ENCODE assay signal across 9 cellular contexts in genomic region chr11:60925685-60926267, GRCh38. TPM values are rescaled to one million over a fixed set of nuclear protein-coding genes. Genes with fewer than 3 reads are reported as not detected.
DNase-seq lines count a peak whose midpoint lies in the region; ATAC-seq, FAIRE-seq and TF ChIP-seq lines count a peak whose summit lies in the region.
"Had no signal": no experiment of that assay in that cellular context is flagged by ENCODE, and none has a peak within 500 bp of the region (broad histone marks: within the 10 kb centered on the region; RNA-seq: fewer than 3 reads in every experiment).

No MANE protein-coding gene starts in this region.

- in situ Hi-C loops in IMR-90 (cut with MboI; ENCODE audit: low sequenced_read_pairs), result no loop called here

- 0 out of 2 replicates have a peak, but pooled peaks have one; percentile 16 for TF ChIP-seq RAD21 in IMR-90 (IDR thresholded peaks at IDR 0.05; ENCODE audit: low read length)

- H3K27me3 ChIP-seq in IMR-90 (ENCODE audit: control insufficient read depth, insufficient read depth, low read length), result no peaks in the 10 kb centered on the region
- H3K27me3 ChIP-seq in bronchial epithelial cell (ENCODE audit: control insufficient read depth, insufficient read depth, low read length), result no peaks in the 10 kb centered on the region
- H3K27me3 ChIP-seq in right cardiac atrium (ENCODE audit: control insufficient read depth, insufficient read depth), result no peaks in the 10 kb centered on the region

- intact Hi-C loops in IMR-90 (cut with micrococcal nuclease), result no loop called here
- intact Hi-C loops in right cardiac atrium (cut with DNase I), result no loop called here

- H4K20me1 ChIP-seq in IMR-90 (ENCODE audit: insufficient read depth, low read length), result peaks cover 12% of the 10 kb centered on the region

- H2AK5ac ChIP-seq in IMR-90 (ENCODE audit: low read depth, low read length), result 0 out of 2 replicates have a peak overlapping the region, but pooled peaks have one; percentile 42

- H3K27ac ChIP-seq in IMR-90 (ENCODE audit: insufficient read depth, low read length) (no peak overlapping the region; the same call in 1 of the 2 replicates), right cardiac atrium (ENCODE audit: low read length) (no peak overlapping the region)

- dilution Hi-C loops in IMR-90 (cut with HindIII; ENCODE audit: low sequenced_read_pairs, unreplicated experiment), result no loop called here

- H3K4me2 ChIP-seq in IMR-90 (ENCODE audit: low read depth, low read length), result peak overlapping the region; percentile 75

- H3K9ac ChIP-seq in IMR-90 (ENCODE audit: low read depth, low read length), result no peak overlapping the region

- BruUV-seq in IMR-90 (replicated peaks; lab: Mats Ljungman, UMichigan), result no TSS peak

- peaks cover 28% of the 10 kb centered on the region for H3K4me1 Mint-ChIP-seq in neural crest cell

- H3K36me3 ChIP-seq in IMR-90 (ENCODE audit: control insufficient read depth, insufficient read depth, low read length) (peaks cover 38% of the 10 kb centered on the region), bronchial epithelial cell (ENCODE audit: control insufficient read depth, insufficient read depth, low read length) (peaks cover 21% of the 10 kb centered on the region)

- H2BK20ac ChIP-seq in IMR-90 (ENCODE audit: low read depth, low read length), result no peak overlapping the region

- peak; percentile 12 for DNase-seq in DMS79 treated with DMSO at 0.1 percent for 48 hours (lab: John Stamatoyannopoulos, UW)
- DNase-seq in IMR-90, result peak; percentile 89
- peak; percentile 94 for DNase-seq in bronchial epithelial cell (ENCODE audit: low read depth)
- DNase-seq in neural crest cell (ENCODE audit: low read depth, low spot score), result no peak
- no peak for DNase-seq in Kasumi-1 (lab: John Stamatoyannopoulos, UW)
- DNase-seq in right cardiac atrium, result no peak
- no peak for DNase-seq in superior temporal gyrus (ENCODE audit: extremely low spot score)
- DNase-seq: NCI-H774 had no signal

- POLR2A ChIA-PET in IMR-90 (lab: Charles Lee; ENCODE audit: unreplicated experiment), result no interaction called here

- no peak overlapping the region for H3K27ac Mint-ChIP-seq in neural crest cell (ENCODE audit: unreplicated experiment)

- 17% methylated on average over 1 of the region's 8 CpGs; no CpG with 5 or more reads in 1 of the 2 experiments for WGBS in IMR-90 (ENCODE audit: extremely low coverage in 2 of 2, insufficient read length in 1 of 2), 2 experiments
- WGBS in right cardiac atrium, result 69% methylated on average over 8 of the region's 8 CpGs

- H2AFZ ChIP-seq in IMR-90 (replicated peaks; ENCODE audit: low read length, poor library complexity), result peak overlapping the region; percentile 95

- no peaks in the 10 kb centered on the region for H3K27me3 Mint-ChIP-seq in neural crest cell (ENCODE audit: low read depth)

- no peak overlapping the region for H3K56ac ChIP-seq in IMR-90 (ENCODE audit: extremely low read depth, insufficient read depth, low read length)

- H4K91ac ChIP-seq in IMR-90 (ENCODE audit: insufficient read depth, low read depth, low read length), result no peak overlapping the region

- H3K4me1 ChIP-seq in IMR-90 (ENCODE audit: control insufficient read depth, insufficient read depth, low read length), result peaks cover 14% of the 10 kb centered on the region
- peaks cover 6% of the 10 kb centered on the region for H3K4me1 ChIP-seq in right cardiac atrium (ENCODE audit: control insufficient read depth, insufficient read depth, low read length)

- peaks cover 5 to 31% of the 10 kb centered on the region in 2 experiments; a peak in 3 of 4 replicates for H3K79me1 ChIP-seq in IMR-90 (ENCODE audit: low read depth in 1 of 2, low read length in 2 of 2)

- no peak overlapping the region for H2BK5ac ChIP-seq in IMR-90 (ENCODE audit: low read depth, low read length, poor library complexity, severe bottlenecking)

- H3K9me3 ChIP-seq in IMR-90 (ENCODE audit: control insufficient read depth, insufficient read depth, low read length) (no peaks in the 10 kb centered on the region), right cardiac atrium (ENCODE audit: control insufficient read depth, low read length) (no peaks in the 10 kb centered on the region)

- H3K36me3 Mint-ChIP-seq in neural crest cell (ENCODE audit: low read depth), result peaks cover 13% of the 10 kb centered on the region

- no peak overlapping the region for H3K18ac ChIP-seq in IMR-90 (ENCODE audit: low read depth, low read length)

- no peak overlapping the region for H4K5ac ChIP-seq in IMR-90 (ENCODE audit: low read depth, low read length)

- H3K9me3 Mint-ChIP-seq in neural crest cell, result no peaks in the 10 kb centered on the region

- peak overlapping the region; percentile 41; the same call in 1 of the 2 replicates for H2BK120ac ChIP-seq in IMR-90 (ENCODE audit: low read depth, low read length)

- no peak overlapping the region for H4K8ac ChIP-seq in IMR-90 (ENCODE audit: low read depth in 2 of 2, low read length in 2 of 2)

- peak overlapping the region; percentile 95 for H3K4me3 Mint-ChIP-seq in neural crest cell

- CTCF ChIA-PET in IMR-90 (lab: Yijun Ruan, JAX), result interaction anchor here (0.6 kb wide), 1 partner anchor 17 kb away, joined by 4 read pairs; no protein-coding TSS in a partner anchor

- TF ChIP-seq POLR2A in IMR-90 (IDR thresholded peaks at IDR 0.05; ENCODE audit: low read depth, low read length), result peak; percentile 40; the same call in 1 of the 2 replicates

- peaks cover 7% of the 10 kb centered on the region; the same call in 1 of the 2 replicates for H3K9me1 ChIP-seq in IMR-90 (ENCODE audit: insufficient read depth, low read length)

- peak; percentile 8 for ATAC-seq in IMR-90 (ENCODE audit: low read depth)
- ATAC-seq in HG03159 (IDR thresholded peaks at IDR 0.05; ENCODE audit: unreplicated experiment), result no peak
- ATAC-seq in right cardiac atrium, result no peak

- FAIRE-seq in bronchial epithelial cell (lab: Jason Lieb, UNC), result no peak

- 0 out of 2 replicates have a peak overlapping the region, but pooled peaks have one; percentile 11 for H3K4ac ChIP-seq in IMR-90 (ENCODE audit: low read depth, low read length)

- H3K4me3 ChIP-seq in IMR-90 (ENCODE audit: insufficient read depth, low read depth, low read length) (peak overlapping the region; percentile 65), bronchial epithelial cell (ENCODE audit: low read depth, low read length) (peak overlapping the region; percentile 79), right cardiac atrium (ENCODE audit: low read length) (no peak overlapping the region)

- peak overlapping the region; percentile 82 for H3K23ac ChIP-seq in IMR-90 (ENCODE audit: low read depth, low read length)

- H2AK9ac ChIP-seq in IMR-90 (replicated peaks; ENCODE audit: low read depth, low read length, poor library complexity), result peak overlapping the region; percentile 96

- H2BK15ac ChIP-seq in IMR-90 (ENCODE audit: low read depth, low read length), result no peak overlapping the region

- 0 out of 2 replicates have a peak overlapping the region, but pooled peaks have one; percentile 0 for H3K14ac ChIP-seq in IMR-90 (replicated peaks; ENCODE audit: low read depth, low read length)

- TF ChIP-seq CTCF in IMR-90 (conservative IDR thresholded peaks at IDR 0.05; ENCODE audit: low read depth, low read length), result 0 out of 2 replicates have a peak, but pooled peaks have one; percentile 18
- TF ChIP-seq CTCF in bronchial epithelial cell (IDR thresholded peaks at IDR 0.05; ENCODE audit: insufficient read depth, low read length, severe bottlenecking), result no peak
- no peak for TF ChIP-seq CTCF in neural crest cell (conservative IDR thresholded peaks at IDR 0.05)

TF ChIP-seq in IMR-90, 13 proteins besides CTCF, POLR2A, EP300 and RAD21 (continues in another document):
- TF ChIP-seq RFX5 (IDR thresholded peaks at IDR 0.05; ENCODE audit: low read depth, low read length), result no peak
- no peak for TF ChIP-seq BHLHE40 (IDR thresholded peaks at IDR 0.05; ENCODE audit: low read depth, low read length)
- peak; percentile 94 for TF ChIP-seq CEBPB (IDR thresholded peaks at IDR 0.05; ENCODE audit: low read depth, low read length)

RNA-seq across cellular contexts. Expression of gene TMEM132A, which starts 1.5 kb away (rescaled TPM):
- total RNA-seq in IMR-90 (2012; rRNA removed), result 7.7 and 8.3 TPM in 2 replicates
- 64.2 and 74.8 TPM in 2 replicates for polyA plus RNA-seq in IMR-90 (2012; rRNA removed)
- 87.8 and 103 TPM in 2 replicates for polyA plus RNA-seq in IMR-90 (2012; cell fraction: cytosol; rRNA removed)
- polyA plus RNA-seq in IMR-90 (2012; cell fraction: nucleus; rRNA removed; ENCODE audit: low replicate concordance), result 240 and 518 TPM in 2 replicates
- total RNA-seq in bronchial epithelial cell, result 22.6 and 25.2 TPM in 2 replicates
- total RNA-seq in neural crest cell, result 195 and 216 TPM in 2 replicates
- total RNA-seq in right cardiac atrium, result 10 to 100 TPM in 1 of 4 donors, 1 to 10 TPM in 3; 5.1 to 10.2 (median 7.0) TPM
- 6.8 TPM for polyA plus RNA-seq in right cardiac atrium

RNA-seq across cellular contexts. Expression of gene TMEM109, which starts 11.8 kb away (rescaled TPM):
- total RNA-seq in IMR-90 (2012; rRNA removed) (15.1 and 17.2 TPM in 2 replicates), bronchial epithelial cell (7.6 and 7.7 TPM in 2 replicates), neural crest cell (64.4 and 65.6 TPM in 2 replicates), right cardiac atrium (100 to 1,000 TPM; 103 to 119 (median 117) TPM)
- polyA plus RNA-seq in IMR-90 (2012; rRNA removed) (69.7 and 73.6 TPM in 2 replicates), right cardiac atrium (112 TPM)
- polyA plus RNA-seq in IMR-90 (2012; cell fraction: cytosol; rRNA removed), result 56.6 and 60.6 TPM in 2 replicates
- polyA plus RNA-seq in IMR-90 (2012; cell fraction: nucleus; rRNA removed; ENCODE audit: low replicate concordance), result 8.8 and 14.0 TPM in 2 replicates

RNA-seq across cellular contexts. Expression of gene PRPF19, which starts 19.4 kb away (rescaled TPM):
- total RNA-seq in IMR-90 (2012; rRNA removed) (29.7 and 29.8 TPM in 2 replicates), bronchial epithelial cell (30.2 and 36.1 TPM in 2 replicates), neural crest cell (183 and 189 TPM in 2 replicates), right cardiac atrium (10 to 100 TPM; 35.4 to 43.4 (median 38.8) TPM)
- polyA plus RNA-seq in IMR-90 (2012; rRNA removed) (48.5 and 50.4 TPM in 2 replicates), right cardiac atrium (31.5 TPM)
- polyA plus RNA-seq in IMR-90 (2012; cell fraction: cytosol; rRNA removed), result 50.5 and 59.1 TPM in 2 replicates
- polyA plus RNA-seq in IMR-90 (2012; cell fraction: nucleus; rRNA removed; ENCODE audit: low replicate concordance), result 28.4 and 43.7 TPM in 2 replicates

RNA-seq across cellular contexts. Expression of gene SLC15A3, which starts 26.2 kb away (rescaled TPM):
- total RNA-seq in IMR-90 (2012; rRNA removed), result 1.9 and 3.2 TPM in 2 replicates
- 4.4 and 5.2 TPM in 2 replicates for polyA plus RNA-seq in IMR-90 (2012; rRNA removed)
- 2.9 and 8.9 TPM in 2 replicates for polyA plus RNA-seq in IMR-90 (2012; cell fraction: cytosol; rRNA removed)
- 4.4 and 7.8 TPM in 2 replicates for polyA plus RNA-seq in IMR-90 (2012; cell fraction: nucleus; rRNA removed; ENCODE audit: low replicate concordance)
- total RNA-seq in bronchial epithelial cell, result 0.38 and 1.3 TPM in 2 replicates
- total RNA-seq in neural crest cell, result 7.4 and 10.4 TPM in 2 replicates
- total RNA-seq in right cardiac atrium, result 10 to 100 TPM; 17.4 to 24.7 (median 22.1) TPM
- polyA plus RNA-seq in right cardiac atrium, result 24.6 TPM

RNA-seq across cellular contexts. Expression of gene CD6, which starts 45.7 kb away (rescaled TPM):
- total RNA-seq in IMR-90 (2012; rRNA removed) (not detected in 2 replicates), bronchial epithelial cell (not detected in 2 replicates), neural crest cell (0.30 and 0.39 TPM in 2 replicates), right cardiac atrium (1 to 10 TPM in 2 of 4 donors, under 1 TPM in 2; 0.71 to 1.7 (median 0.87) TPM)
- polyA plus RNA-seq in IMR-90 (2012; rRNA removed) (not detected in 2 replicates), right cardiac atrium (0.11 TPM)
- polyA plus RNA-seq in IMR-90 (2012; cell fraction: cytosol; rRNA removed), result not detected in 2 replicates
- polyA plus RNA-seq in IMR-90 (2012; cell fraction: nucleus; rRNA removed; ENCODE audit: low replicate concordance), result not detected in 2 replicates

Comparison
In these comparisons a context has a peak if more than half of its experiments do, and no peak if none do; other contexts are left out.
1. DNase-seq: peak in DMS79 treated with DMSO at 0.1 percent for 48 hours (single experiment), IMR-90 (single experiment) and bronchial epithelial cell (single experiment); none in neural crest cell (single experiment), Kasumi-1 (0 of 2), right cardiac atrium (0 of 3) and superior temporal gyrus (single experiment).